In the genomic region with DNA sequence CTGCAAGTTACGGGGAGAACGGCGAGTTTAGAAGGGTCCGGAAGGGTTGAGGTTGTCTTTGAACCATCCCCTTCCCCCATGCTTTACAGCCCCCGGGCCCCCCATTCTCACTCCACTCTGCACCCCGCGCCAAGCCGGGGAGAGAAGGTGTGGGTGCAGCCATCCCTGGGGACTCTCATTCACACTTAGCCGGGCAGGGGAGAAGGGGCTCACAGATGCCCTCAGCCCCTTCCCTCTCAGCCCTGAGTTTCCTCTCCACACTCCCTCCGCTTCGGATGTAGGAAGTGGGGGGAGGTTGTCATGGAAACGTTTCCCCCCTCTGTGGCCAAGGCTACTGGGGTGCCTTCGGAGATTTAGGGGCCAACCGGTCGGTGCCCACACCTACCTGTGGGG, we compare ENCODE assay signal across 8 cellular contexts. TPM values are rescaled to one million over a fixed set of nuclear protein-coding genes. Genes with fewer than 3 reads are reported as not detected.
DNase-seq lines count a peak whose midpoint lies in the region; ATAC-seq lines count a peak whose summit lies in the region.

No MANE protein-coding gene starts in this region.

- no peak overlapping the region for H3K27ac Mint-ChIP-seq in activated T-helper 2 cell treated with anti-CD3 and anti-CD28 coated beads, Interferon-gamma antibody, Interleukin-2, Interleukin-4, amounts not matched to agents 10 μg/mL and 5 μg/mL and 100 μg/mL, durations not matched to agents 14 hours and 24 hours and 36 hours

- H3K27me3 Mint-ChIP-seq in activated T-helper 2 cell treated with anti-CD3 and anti-CD28 coated beads, Interferon-gamma antibody, Interleukin-2, Interleukin-4, amounts not matched to agents 10 μg/mL and 5 μg/mL and 100 μg/mL, durations not matched to agents 14 hours and 24 hours and 36 hours (ENCODE audit: low read depth): peaks cover 36% of the 10 kb centered on the region

- H3K4me3 Mint-ChIP-seq in activated T-helper 2 cell treated with anti-CD3 and anti-CD28 coated beads, Interferon-gamma antibody, Interleukin-2, Interleukin-4, amounts not matched to agents 10 μg/mL and 5 μg/mL and 100 μg/mL, durations not matched to agents 14 hours and 24 hours and 36 hours (ENCODE audit: low read depth): peak overlapping the region; percentile 33

- DNase-seq in Right ventricle myocardium inferior (ENCODE audit: missing footprints): no peak
- no peak for DNase-seq in cardiac septum (ENCODE audit: low spot score)
- DNase-seq in activated T-helper 2 cell treated with anti-CD3 and anti-CD28 coated beads, Interferon-gamma antibody, Interleukin-2, Interleukin-4, amounts not matched to agents 10 μg/mL and 5 μg/mL and 100 μg/mL, durations not matched to agents 14 hours and 24 hours and 36 hours (ENCODE audit: low spot score): no peak
- DNase-seq in substantia nigra (lab: John Stamatoyannopoulos, UW): peak in 5 of 49 donors; percentile 61 to 89 (median 79)
- DNase-seq in UCSD-AML1 (lab: John Stamatoyannopoulos, UW; ENCODE audit: unreplicated experiment): no peak
- DNase-seq in NCI-H524 treated with DMSO at 0.1 percent for 48 hours (lab: John Stamatoyannopoulos, UW): no peak
- DNase-seq in dermis blood vessel endothelial cell: no peak

- intact Hi-C loops in Right ventricle myocardium inferior (cut with DNase I): loop anchor here (2.0 to 10.0 kb wide), 5 partner anchors 105 to 319 kb away; no protein-coding TSS in a partner anchor
- intact Hi-C loops in cardiac septum (cut with DNase I): loop anchor here (2.0 to 10.0 kb wide), 4 partner anchors 119 to 721 kb away; no protein-coding TSS in a partner anchor
- intact Hi-C loops in activated T-helper 2 cell treated with anti-CD3 and anti-CD28 coated beads, Interferon-gamma antibody, Interleukin-2, Interleukin-4, amounts not matched to agents 10 μg/mL and 5 μg/mL and 100 μg/mL, durations not matched to agents 14 hours and 24 hours and 36 hours (cut with micrococcal nuclease): no loop called here

- H3K9me3 Mint-ChIP-seq in activated T-helper 2 cell treated with anti-CD3 and anti-CD28 coated beads, Interferon-gamma antibody, Interleukin-2, Interleukin-4, amounts not matched to agents 10 μg/mL and 5 μg/mL and 100 μg/mL, durations not matched to agents 14 hours and 24 hours and 36 hours: no peaks in the 10 kb centered on the region

- peak overlapping the region; percentile 97 for H3K27ac ChIP-seq in substantia nigra (ENCODE audit: low read depth, low read length, poor library complexity, severe bottlenecking)

- peaks cover 5% of the 10 kb centered on the region for H3K4me1 Mint-ChIP-seq in activated T-helper 2 cell treated with anti-CD3 and anti-CD28 coated beads, Interferon-gamma antibody, Interleukin-2, Interleukin-4, amounts not matched to agents 10 μg/mL and 5 μg/mL and 100 μg/mL, durations not matched to agents 14 hours and 24 hours and 36 hours (ENCODE audit: low read depth)

- peak overlapping the region; percentile 74 for H3K4me3 ChIP-seq in iPS-18c (ENCODE audit: insufficient read depth, low read depth, low read length)

- ATAC-seq in Right ventricle myocardium inferior: peak; percentile 8

- H3K9me3 ChIP-seq in iPS-18c (ENCODE audit: control insufficient read depth, insufficient read depth, low read length): no peaks in the 10 kb centered on the region

- no peaks in the 10 kb centered on the region for H3K36me3 Mint-ChIP-seq in activated T-helper 2 cell treated with anti-CD3 and anti-CD28 coated beads, Interferon-gamma antibody, Interleukin-2, Interleukin-4, amounts not matched to agents 10 μg/mL and 5 μg/mL and 100 μg/mL, durations not matched to agents 14 hours and 24 hours and 36 hours (ENCODE audit: low read depth)

RNA-seq across cellular contexts. Expression of a gene that starts 0.3 kb away (rescaled TPM):
- 42.4 TPM for total RNA-seq in Right ventricle myocardium inferior
- total RNA-seq in cardiac septum: 36.0 TPM
- 1.7 and 2.9 TPM in 2 replicates for total RNA-seq in activated T-helper 2 cell treated with anti-CD3 and anti-CD28 coated beads, Interferon-gamma antibody, Interleukin-2, Interleukin-4, amounts not matched to agents 10 μg/mL and 5 μg/mL and 100 μg/mL, durations not matched to agents 14 hours and 24 hours and 36 hours
- 0.56 and 2.2 TPM in 2 replicates for total RNA-seq in dermis blood vessel endothelial cell
